ENCODE assay signal across 21 cellular contexts in genomic region chr10:43978091-43978490, GRCh38.
"Had no signal": no experiment of that assay in that cellular context is flagged by ENCODE, and none has a peak within 500 bp of the region (broad histone marks: within the 10 kb centered on the region; RNA-seq: fewer than 3 reads in every experiment).

No MANE protein-coding gene starts in this region.

- H3K4me3 ChIP-seq: breast epithelium, esophagus squamous epithelium, heart right ventricle, left ventricle myocardium inferior, lung, mucosa of descending colon, ovary, skin epidermis, vagina had no signal

- H3K27me3 ChIP-seq: breast epithelium, esophagus squamous epithelium, heart right ventricle, ovary, vagina had no signal

- H3K27ac ChIP-seq: breast epithelium, epithelial cell of prostate, esophagus squamous epithelium, left ventricle myocardium inferior, ovary, skin epidermis, vagina, VCaP had no signal

- DNase-seq: activated CD4-positive, alpha-beta T cell treated with anti-CD3 and anti-CD28 coated beads for 4 hours; activated CD4-positive, alpha-beta T cell treated with anti-CD3 and anti-CD28 coated beads, Interleukin-2, amount 50 U/mL, for 4 hours; activated naive CD4-positive, alpha-beta T cell; activated T-cell treated with anti-CD3 and anti-CD28 coated beads for 4 hours; activated T-cell treated with anti-CD3 and anti-CD28 coated beads, Interleukin-2, amount 50 U/mL, for 72 hours; effector CD8-positive, alpha-beta T cell; esophagus squamous epithelium; foreskin melanocyte; heart right ventricle; left ventricle myocardium inferior; mucosa of descending colon; nephron progenitor cell; ovary; stimulated activated CD4-positive, alpha-beta T cell treated with anti-CD3 and anti-CD28 coated beads, Interleukin-12 subunit alpha, Interleukin-12 subunit beta, amount 100 ng/mL, for 4 hours; stimulated activated CD4-positive, alpha-beta T cell treated with anti-CD3 and anti-CD28 coated beads, Interleukin-4, amount 100 ng/mL, for 24 hours had no signal

- H3K9me3 ChIP-seq: breast epithelium, esophagus squamous epithelium, heart right ventricle, left ventricle myocardium inferior, mucosa of descending colon, ovary, vagina had no signal

- H3K36me3 ChIP-seq: breast epithelium, esophagus squamous epithelium, heart right ventricle, left ventricle myocardium inferior, ovary, vagina had no signal

- H3K4me1 ChIP-seq: breast epithelium, esophagus squamous epithelium, vagina had no signal
